9 cellular contexts compared by ENCODE assay signal in the genomic region with DNA sequence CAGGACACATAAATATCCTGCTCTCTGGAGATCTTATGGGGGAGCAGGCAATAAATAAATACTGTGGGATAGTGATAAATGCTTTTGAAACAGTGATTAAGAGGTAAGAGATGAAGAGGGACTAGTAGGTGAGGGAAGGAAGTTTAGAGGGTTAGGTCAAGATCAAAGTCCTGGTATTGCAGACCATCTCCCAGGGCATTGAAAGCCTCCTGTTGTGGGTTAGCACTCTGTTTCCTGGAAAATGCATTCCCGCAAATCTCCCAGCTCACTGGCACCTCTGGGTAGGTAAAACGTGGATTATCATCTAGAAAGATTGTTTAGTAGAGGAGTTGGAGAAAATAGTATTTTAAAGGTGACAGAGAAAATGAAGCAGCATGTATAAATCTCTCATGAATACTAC. TPM values are rescaled to one million over a fixed set of nuclear protein-coding genes. Genes with fewer than 3 reads are reported as not detected.
A peak's percentile ranks its signal among the peaks of the same experiment; 100 is the strongest.
DNase-seq lines count a peak whose midpoint lies in the region; ATAC-seq and TF ChIP-seq lines count a peak whose summit lies in the region.
"Had no signal": no experiment of that assay in that cellular context is flagged by ENCODE, and none has a peak within 500 bp of the region (broad histone marks: within the 10 kb centered on the region; RNA-seq: fewer than 3 reads in every experiment).

No MANE protein-coding gene starts in this region.

- H3K4me2 ChIP-seq in fibroblast of lung (ENCODE audit: extremely low read depth, insufficient read depth, low read length): peak overlapping the region; percentile 79
- H3K4me2 ChIP-seq in smooth muscle cell: peak overlapping the region; percentile 96

- no peaks in the 10 kb centered on the region for H3K9me3 Mint-ChIP-seq in activated CD4-positive, alpha-beta T cell treated with anti-CD3 and anti-CD28 coated beads, Interleukin-2, amount 10 ng/mL, durations not matched to agents 7 days and 5 days

- no peak overlapping the region for H3K27ac Mint-ChIP-seq in activated CD4-positive, alpha-beta T cell treated with anti-CD3 and anti-CD28 coated beads, Interleukin-2, amount 10 ng/mL, durations not matched to agents 7 days and 5 days
- H3K27ac Mint-ChIP-seq in T-helper 17 cell: peak overlapping the region; percentile 82

- H3K9ac ChIP-seq in fibroblast of lung (ENCODE audit: insufficient read depth, low read length) (no peak overlapping the region), smooth muscle cell (ENCODE audit: low read depth) (no peak overlapping the region)

- DNase-seq in activated CD4-positive, alpha-beta T cell treated with anti-CD3 and anti-CD28 coated beads, Interleukin-2, amount 10 ng/mL, durations not matched to agents 7 days and 5 days: no peak
- no peak for DNase-seq in activated CD4-positive, alpha-beta T cell treated with anti-CD3 and anti-CD28 coated beads for 1 hour
- DNase-seq in T-helper 17 cell: no peak
- no peak for DNase-seq in fibroblast of lung (ENCODE audit: low read depth in 2 of 2)
- no peak for DNase-seq in smooth muscle cell (lab: John Stamatoyannopoulos, UW; ENCODE audit: unreplicated experiment)
- no peak for DNase-seq in stimulated activated naive CD4-positive, alpha-beta T cell (lab: John Stamatoyannopoulos, UW)
- DNase-seq in substantia nigra (lab: John Stamatoyannopoulos, UW): no peak

- peaks cover 23% of the 10 kb centered on the region for H3K4me1 Mint-ChIP-seq in activated CD4-positive, alpha-beta T cell treated with anti-CD3 and anti-CD28 coated beads, Interleukin-2, amount 10 ng/mL, durations not matched to agents 7 days and 5 days
- H3K4me1 Mint-ChIP-seq in T-helper 17 cell: peaks cover 31% of the 10 kb centered on the region

- CTCF ChIA-PET in activated CD4-positive, alpha-beta T cell treated with anti-CD3 and anti-CD28 coated beads, Interleukin-2, amount 10 ng/mL, durations not matched to agents 7 days and 5 days (lab: Charles Lee): no interaction called here

- H4K20me1 ChIP-seq in fibroblast of lung (ENCODE audit: control insufficient read depth, extremely low read depth, insufficient read depth, low read length) (no peaks in the 10 kb centered on the region), smooth muscle cell (ENCODE audit: low read depth) (peaks cover 25% of the 10 kb centered on the region)

- H3K4me3 ChIP-seq in fibroblast of lung (replicated peaks in 1 of 4; ENCODE audit: control extremely low read depth in 1 of 4, insufficient read depth in 1 of 4, low read depth in 3 of 4, low read length in 4 of 4): peak overlapping the region in 3 of 4 experiments; percentile 86 to 91 (median 87)
- H3K4me3 ChIP-seq in smooth muscle cell: peak overlapping the region; percentile 72

- peaks cover 15% of the 10 kb centered on the region for H3K27me3 Mint-ChIP-seq in activated CD4-positive, alpha-beta T cell treated with anti-CD3 and anti-CD28 coated beads, Interleukin-2, amount 10 ng/mL, durations not matched to agents 7 days and 5 days
- H3K27me3 Mint-ChIP-seq in T-helper 17 cell: no peaks in the 10 kb centered on the region

- POLR2A ChIA-PET in activated CD4-positive, alpha-beta T cell treated with anti-CD3 and anti-CD28 coated beads, Interleukin-2, amount 10 ng/mL, durations not matched to agents 7 days and 5 days (lab: Charles Lee): no interaction called here

- H2AFZ ChIP-seq in fibroblast of lung (ENCODE audit: low read length) (no peak overlapping the region), smooth muscle cell (ENCODE audit: low read depth) (no peak overlapping the region)

- no peaks in the 10 kb centered on the region for H3K4me1 ChIP-seq in fibroblast of lung (ENCODE audit: control insufficient read depth, extremely low read depth, insufficient read depth, low read length)
- peaks cover 9% of the 10 kb centered on the region for H3K4me1 ChIP-seq in smooth muscle cell (ENCODE audit: low read depth)

- no peaks in the 10 kb centered on the region for H3F3A ChIP-seq in smooth muscle cell (ENCODE audit: low read depth)

- H3K4me3 Mint-ChIP-seq in activated CD4-positive, alpha-beta T cell treated with anti-CD3 and anti-CD28 coated beads, Interleukin-2, amount 10 ng/mL, durations not matched to agents 7 days and 5 days: peak overlapping the region; percentile 84
- H3K4me3 Mint-ChIP-seq in T-helper 17 cell: peak overlapping the region; percentile 88

- ATAC-seq in T-helper 17 cell (no peak), GM18502 (IDR thresholded peaks at IDR 0.05; ENCODE audit: poor library complexity, unreplicated experiment) (no peak)
- ATAC-seq: esophagus mucosa had no signal

- H3K9me3 ChIP-seq in T-helper 17 cell (ENCODE audit: control insufficient read depth, low read length, poor library complexity, severe bottlenecking): no peaks in the 10 kb centered on the region
- no peaks in the 10 kb centered on the region for H3K9me3 ChIP-seq in fibroblast of lung (ENCODE audit: control insufficient read depth, insufficient read depth, low read depth, low read length)
- H3K9me3 ChIP-seq in smooth muscle cell (replicated peaks; ENCODE audit: low read depth): no peaks in the 10 kb centered on the region

- no peak for TF ChIP-seq CTCF in fibroblast of lung (conservative IDR thresholded peaks at IDR 0.05 in 1 of 2, IDR thresholded peaks at IDR 0.05 in 1 of 2; ENCODE audit: low read depth in 1 of 2, low read length in 2 of 2)
- no peak for TF ChIP-seq CTCF in smooth muscle cell (IDR thresholded peaks at IDR 0.05; ENCODE audit: borderline replicate concordance, insufficient read depth, poor library complexity, severe bottlenecking)

- H3K36me3 ChIP-seq in fibroblast of lung (ENCODE audit: control insufficient read depth, insufficient read depth, low read length) (no peaks in the 10 kb centered on the region), smooth muscle cell (ENCODE audit: low read depth) (no peaks in the 10 kb centered on the region)

- no peak overlapping the region for H3K27ac ChIP-seq in fibroblast of lung (ENCODE audit: insufficient read depth, low read length)
- H3K27ac ChIP-seq in smooth muscle cell (ENCODE audit: low read depth): no peak overlapping the region
- H3K27ac ChIP-seq in substantia nigra (ENCODE audit: low read depth, low read length, poor library complexity, severe bottlenecking): no peak overlapping the region

- 30% methylated on average over 2 of the region's 2 CpGs for WGBS in smooth muscle cell (ENCODE audit: low lambda C conversion rate)

- H3K36me3 Mint-ChIP-seq in activated CD4-positive, alpha-beta T cell treated with anti-CD3 and anti-CD28 coated beads, Interleukin-2, amount 10 ng/mL, durations not matched to agents 7 days and 5 days (ENCODE audit: low read depth): peaks cover 9% of the 10 kb centered on the region
- H3K36me3 Mint-ChIP-seq in T-helper 17 cell (ENCODE audit: low read depth): no peaks in the 10 kb centered on the region

- no peaks in the 10 kb centered on the region for H3K27me3 ChIP-seq in fibroblast of lung (ENCODE audit: control insufficient read depth, insufficient read depth, low read length)
- H3K27me3 ChIP-seq in smooth muscle cell (ENCODE audit: low read depth): no peaks in the 10 kb centered on the region

- H3K79me2 ChIP-seq in fibroblast of lung (ENCODE audit: control insufficient read depth, insufficient read depth, low read length): peaks cover 36% of the 10 kb centered on the region
- peaks cover 35% of the 10 kb centered on the region for H3K79me2 ChIP-seq in smooth muscle cell (ENCODE audit: low read depth)

RNA-seq across cellular contexts. Expression of a gene that starts 2.2 kb away (rescaled TPM):
- total RNA-seq in activated CD4-positive, alpha-beta T cell treated with anti-CD3 and anti-CD28 coated beads, Interleukin-2, amount 10 ng/mL, durations not matched to agents 7 days and 5 days: 10 to 100 TPM in 1 of 2 experiments, 1 to 10 TPM in 1; 9.0 to 12.0 TPM
- total RNA-seq in T-helper 17 cell (10 to 100 TPM; 13.2 to 20.4 TPM), fibroblast of lung (29.0 and 32.9 TPM in 2 replicates), smooth muscle cell (23.6 and 25.5 TPM in 2 replicates)
- polyA plus RNA-seq in fibroblast of lung (10.3 and 11.1 TPM in 2 replicates), smooth muscle cell (12.3 and 16.1 TPM in 2 replicates)
- polyA plus RNA-seq in fibroblast of lung (2012): 7.8 and 9.0 TPM in 2 replicates
- polyA minus RNA-seq in fibroblast of lung (ENCODE audit: low replicate concordance): 5.1 and 25.2 TPM in 2 replicates

RNA-seq across cellular contexts. Expression of a gene that starts 7.8 kb away (rescaled TPM):
- total RNA-seq in activated CD4-positive, alpha-beta T cell treated with anti-CD3 and anti-CD28 coated beads, Interleukin-2, amount 10 ng/mL, durations not matched to agents 7 days and 5 days: 10 to 100 TPM; 32.4 to 44.3 TPM
- total RNA-seq in T-helper 17 cell (10 to 100 TPM; 41.9 to 50.0 TPM), fibroblast of lung (39.3 and 42.1 TPM in 2 replicates), smooth muscle cell (19.0 and 28.2 TPM in 2 replicates)
- polyA plus RNA-seq in fibroblast of lung (41.7 and 50.8 TPM in 2 replicates), smooth muscle cell (11.4 and 15.7 TPM in 2 replicates)
- 20.6 and 22.6 TPM in 2 replicates for polyA plus RNA-seq in fibroblast of lung (2012)
- polyA minus RNA-seq in fibroblast of lung (ENCODE audit: low replicate concordance): 3.3 and 5.6 TPM in 2 replicates
